In the genomic region with DNA sequence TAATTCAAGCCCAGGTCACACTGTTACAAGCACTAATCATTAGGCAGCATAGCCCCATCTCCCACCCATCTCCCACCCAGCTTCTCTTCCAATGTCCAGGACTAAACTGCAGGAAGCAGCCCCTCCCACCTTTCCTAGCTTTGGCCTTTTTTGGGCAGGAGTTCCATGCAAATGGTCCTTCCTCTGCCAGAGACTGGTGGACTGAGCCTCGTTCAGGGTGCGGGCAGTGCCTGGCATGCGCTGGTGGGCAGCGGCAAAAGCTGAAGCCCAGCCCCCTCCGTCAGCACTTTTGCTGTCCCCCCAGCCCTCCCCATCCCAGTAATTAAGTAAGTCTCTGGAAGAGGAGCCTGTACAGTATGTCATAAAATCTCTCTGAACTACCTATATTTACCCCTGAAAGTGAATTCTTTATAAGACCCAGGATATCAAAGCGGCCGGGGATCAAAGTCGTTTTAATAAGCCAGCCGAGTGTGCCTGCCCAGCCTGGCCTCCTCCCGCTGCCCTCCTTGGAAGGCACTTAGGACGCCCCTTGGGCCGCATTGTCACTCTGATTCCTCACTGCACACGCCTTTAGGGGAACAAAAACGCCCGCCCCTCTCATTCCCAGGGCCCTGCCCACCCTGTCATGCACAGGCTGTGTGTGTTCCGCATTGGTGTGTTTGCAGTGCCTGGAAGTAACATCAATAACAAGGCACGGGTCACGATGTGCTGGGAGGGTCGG, we compare ENCODE assay signal across 20 cellular contexts.
A peak's percentile ranks its signal among the peaks of the same experiment; 100 is the strongest.
DNase-seq lines count a peak whose midpoint lies in the region; ATAC-seq and TF ChIP-seq lines count a peak whose summit lies in the region.
"Had no signal": no experiment of that assay in that cellular context is flagged by ENCODE, and none has a peak within 500 bp of the region (broad histone marks: within the 10 kb centered on the region; RNA-seq: fewer than 3 reads in every experiment).

No MANE protein-coding gene starts in this region.

- no peaks in the 10 kb centered on the region for H3K9me3 Mint-ChIP-seq in activated CD4-positive, alpha-beta memory T cell treated with anti-CD3 and anti-CD28 coated beads, Interleukin-2, amount 10 ng/mL, durations not matched to agents 7 days and 5 days
- no peaks in the 10 kb centered on the region for H3K9me3 Mint-ChIP-seq in activated CD4-positive, alpha-beta memory T cell treated with anti-CD3 and anti-CD28 coated beads for 36 hours
- no peaks in the 10 kb centered on the region for H3K9me3 Mint-ChIP-seq in type B pancreatic cell
- H3K9me3 Mint-ChIP-seq: CD8-positive, alpha-beta T cell had no signal

- no peaks in the 10 kb centered on the region for H3K27me3 Mint-ChIP-seq in activated CD4-positive, alpha-beta memory T cell treated with anti-CD3 and anti-CD28 coated beads, Interleukin-2, amount 10 ng/mL, durations not matched to agents 7 days and 5 days
- H3K27me3 Mint-ChIP-seq in activated CD4-positive, alpha-beta memory T cell treated with anti-CD3 and anti-CD28 coated beads for 36 hours, result no peaks in the 10 kb centered on the region
- peaks cover 51% of the 10 kb centered on the region for H3K27me3 Mint-ChIP-seq in type B pancreatic cell
- H3K27me3 Mint-ChIP-seq: B cell had no signal

- H3K4me3 Mint-ChIP-seq in activated CD4-positive, alpha-beta memory T cell treated with anti-CD3 and anti-CD28 coated beads, Interleukin-2, amount 10 ng/mL, durations not matched to agents 7 days and 5 days, result no peak overlapping the region
- no peak overlapping the region for H3K4me3 Mint-ChIP-seq in activated CD4-positive, alpha-beta memory T cell treated with anti-CD3 and anti-CD28 coated beads for 36 hours
- H3K4me3 Mint-ChIP-seq in type B pancreatic cell, result no peak overlapping the region
- H3K4me3 Mint-ChIP-seq: B cell; CD8-positive, alpha-beta T cell had no signal

- no peak for TF ChIP-seq CTCF in type B pancreatic cell (conservative IDR thresholded peaks at IDR 0.05)

- no peak overlapping the region for H3K27ac Mint-ChIP-seq in activated CD4-positive, alpha-beta memory T cell treated with anti-CD3 and anti-CD28 coated beads, Interleukin-2, amount 10 ng/mL, durations not matched to agents 7 days and 5 days
- no peak overlapping the region for H3K27ac Mint-ChIP-seq in activated CD4-positive, alpha-beta memory T cell treated with anti-CD3 and anti-CD28 coated beads for 36 hours
- H3K27ac Mint-ChIP-seq in type B pancreatic cell, result no peak overlapping the region
- H3K27ac Mint-ChIP-seq: B cell; CD8-positive, alpha-beta T cell had no signal

- intact Hi-C loops in activated CD4-positive, alpha-beta memory T cell treated with anti-CD3 and anti-CD28 coated beads for 36 hours (cut with micrococcal nuclease), result no loop called here

- peak; percentile 13 for DNase-seq in activated CD4-positive, alpha-beta memory T cell treated with anti-CD3 and anti-CD28 coated beads, Interleukin-2, amount 10 ng/mL, durations not matched to agents 7 days and 5 days
- no peak for DNase-seq in activated CD4-positive, alpha-beta memory T cell treated with anti-CD3 and anti-CD28 coated beads for 36 hours
- DNase-seq in ecto neural progenitor cell (ENCODE audit: low spot score) (peak; percentile 43), mesenteric fat pad (ENCODE audit: low spot score) (peak; percentile 49), type B pancreatic cell (ENCODE audit: extremely low spot score, unreplicated experiment) (peak; percentile 58), SW 1271 (lab: John Stamatoyannopoulos, UW) (no peak)
- DNase-seq: Caco-2, KBM-7, MV-4-11, NCI-H1105, NCI-H1436 treated with DMSO at 0.1 percent for 48 hours, NCI-H187 treated with DMSO at 0.1 percent for 48 hours, NCI-H524 treated with DMSO at 0.1 percent for 48 hours, NCI-H774, SIG-M5 had no signal

- CTCF ChIA-PET in activated CD4-positive, alpha-beta memory T cell treated with anti-CD3 and anti-CD28 coated beads, Interleukin-2, amount 10 ng/mL, durations not matched to agents 7 days and 5 days (lab: Charles Lee), result no interaction called here
- CTCF ChIA-PET in activated CD4-positive, alpha-beta memory T cell treated with anti-CD3 and anti-CD28 coated beads for 36 hours (lab: Charles Lee), result no interaction called here

- POLR2A ChIA-PET in activated CD4-positive, alpha-beta memory T cell treated with anti-CD3 and anti-CD28 coated beads, Interleukin-2, amount 10 ng/mL, durations not matched to agents 7 days and 5 days (lab: Charles Lee), result no interaction called here
- POLR2A ChIA-PET in activated CD4-positive, alpha-beta memory T cell treated with anti-CD3 and anti-CD28 coated beads for 36 hours (lab: Charles Lee), result no interaction called here

- no peaks in the 10 kb centered on the region for H3K36me3 Mint-ChIP-seq in activated CD4-positive, alpha-beta memory T cell treated with anti-CD3 and anti-CD28 coated beads, Interleukin-2, amount 10 ng/mL, durations not matched to agents 7 days and 5 days (ENCODE audit: low read depth)
- no peaks in the 10 kb centered on the region for H3K36me3 Mint-ChIP-seq in activated CD4-positive, alpha-beta memory T cell treated with anti-CD3 and anti-CD28 coated beads for 36 hours
- H3K36me3 Mint-ChIP-seq in type B pancreatic cell, result no peaks in the 10 kb centered on the region
- H3K36me3 Mint-ChIP-seq: CD8-positive, alpha-beta T cell had no signal

- no peak for ATAC-seq in GM18502 (IDR thresholded peaks at IDR 0.05; ENCODE audit: poor library complexity, unreplicated experiment)
- no peak for ATAC-seq in HG02571 (IDR thresholded peaks at IDR 0.05; ENCODE audit: unreplicated experiment)
- ATAC-seq: CD8-positive, alpha-beta T cell; GM12878 had no signal

- H3K4me1 Mint-ChIP-seq in activated CD4-positive, alpha-beta memory T cell treated with anti-CD3 and anti-CD28 coated beads, Interleukin-2, amount 10 ng/mL, durations not matched to agents 7 days and 5 days, result no peaks in the 10 kb centered on the region
- H3K4me1 Mint-ChIP-seq in activated CD4-positive, alpha-beta memory T cell treated with anti-CD3 and anti-CD28 coated beads for 36 hours (ENCODE audit: low read depth), result no peaks in the 10 kb centered on the region
- peaks cover 31% of the 10 kb centered on the region for H3K4me1 Mint-ChIP-seq in type B pancreatic cell (ENCODE audit: unreplicated experiment)
- H3K4me1 Mint-ChIP-seq: B cell had no signal

Comparison
In these comparisons a context has a peak if more than half of its experiments do, and no peak if none do; other contexts are left out.
1. DNase-seq: peak in activated CD4-positive, alpha-beta memory T cell treated with anti-CD3 and anti-CD28 coated beads, Interleukin-2, amount 10 ng/mL, durations not matched to agents 7 days and 5 days (single experiment), ecto neural progenitor cell (single experiment), mesenteric fat pad (single experiment) and type B pancreatic cell (single experiment); none in activated CD4-positive, alpha-beta memory T cell treated with anti-CD3 and anti-CD28 coated beads for 36 hours (single experiment) and SW 1271 (0 of 2).